In the genomic region with DNA sequence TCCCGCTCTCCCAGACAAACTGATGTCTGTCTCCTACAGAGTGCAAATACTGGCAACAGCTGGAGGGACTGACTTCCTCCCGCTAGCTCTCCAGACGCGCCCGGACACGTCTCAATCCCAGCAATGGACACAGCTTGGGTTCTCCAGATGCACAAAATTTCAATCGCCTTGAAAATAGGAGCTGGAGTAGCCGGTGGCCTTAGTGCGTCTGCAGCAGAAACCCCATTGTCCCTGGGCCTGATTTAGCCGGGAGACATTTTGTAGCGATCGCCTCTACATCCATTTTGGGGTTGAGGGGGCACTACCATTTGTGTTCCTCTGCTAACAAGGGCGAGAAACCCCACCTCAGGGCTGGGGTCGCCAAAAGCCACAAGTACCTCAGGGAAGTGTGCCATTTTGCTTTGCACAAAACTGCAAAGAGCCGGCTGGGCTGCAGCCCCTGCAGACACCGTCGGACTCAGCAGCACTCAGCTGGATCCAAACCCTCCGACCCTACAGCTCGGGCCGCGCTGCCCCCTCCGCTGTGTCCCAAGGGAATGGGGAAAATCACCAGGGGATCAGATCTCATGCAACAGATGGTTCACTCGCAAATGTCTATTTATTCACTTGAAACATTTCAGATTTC, we compare ENCODE assay signal across 9 cellular contexts. TPM values are rescaled to one million over a fixed set of nuclear protein-coding genes. Genes with fewer than 3 reads are reported as not detected.
DNase-seq lines count a peak whose midpoint lies in the region; ATAC-seq and TF ChIP-seq lines count a peak whose summit lies in the region.
"Had no signal": no experiment of that assay in that cellular context is flagged by ENCODE, and none has a peak within 500 bp of the region (broad histone marks: within the 10 kb centered on the region; RNA-seq: fewer than 3 reads in every experiment).

No MANE protein-coding gene starts in this region.

- H3K4me1 Mint-ChIP-seq in Caco-2 (ENCODE audit: low read depth, unreplicated experiment), result peaks cover 7% of the 10 kb centered on the region
- peaks cover 59% of the 10 kb centered on the region for H3K4me1 Mint-ChIP-seq in chondrocyte (ENCODE audit: low read depth)
- H3K4me1 Mint-ChIP-seq in nephron progenitor cell, result peaks cover 89% of the 10 kb centered on the region

- no TSS peak for BruUV-seq in Caco-2 (replicated peaks; lab: Mats Ljungman, UMichigan)
- BruUV-seq in PC-3 (replicated peaks; lab: Mats Ljungman, UMichigan), result no TSS peak

- DNase-seq in Caco-2 (no peak), NCI-H1930 (lab: John Stamatoyannopoulos, UW) (peak; percentile 27), chondrocyte (ENCODE audit: low spot score) (no peak), nephron progenitor cell (peak; percentile 57), GM20000 (ENCODE audit: low spot score) (no peak), left lung (no peak), GM10248 (ENCODE audit: extremely low spot score) (no peak), PC-3 (no peak)
- DNase-seq: activated CD4-positive, alpha-beta T cell treated with anti-CD3 and anti-CD28 coated beads for 4 hours had no signal

- TF ChIP-seq CTCF in Caco-2 (IDR thresholded peaks at IDR 0.05; ENCODE audit: insufficient read depth in 1 of 2, low read depth in 1 of 2, low read length in 1 of 2, severe bottlenecking in 1 of 2, unreplicated experiment in 1 of 2), result no peak
- no peak for TF ChIP-seq CTCF in chondrocyte (IDR thresholded peaks at IDR 0.05)
- TF ChIP-seq CTCF in nephron progenitor cell (IDR thresholded peaks at IDR 0.05), result no peak
- no peak for TF ChIP-seq CTCF in GM20000 (IDR thresholded peaks at IDR 0.05; ENCODE audit: extremely low read depth, missing control alignments)
- TF ChIP-seq CTCF in left lung (IDR thresholded peaks at IDR 0.05), result no peak
- TF ChIP-seq CTCF in GM10248 (IDR thresholded peaks at IDR 0.05; ENCODE audit: control extremely low read depth, extremely low read depth, low read depth, missing control alignments), result no peak
- no peak for TF ChIP-seq CTCF in PC-3 (conservative IDR thresholded peaks at IDR 0.05; ENCODE audit: low read depth, low read length)

- no peak overlapping the region for H3K9ac ChIP-seq in PC-3 (ENCODE audit: low read length)

- POLR2A ChIA-PET in Caco-2 (lab: Charles Lee) (no interaction called here), GM10248 (lab: Yijun Ruan, JAX) (interaction anchor here (0.6 kb wide), 1 partner anchor 262 kb away, joined by 6 read pairs; no protein-coding TSS in a partner anchor), PC-3 (lab: Charles Lee; ENCODE audit: unreplicated experiment) (no interaction called here)

- H3F3A ChIP-seq in PC-3 (ENCODE audit: low read length, unreplicated experiment), result no peaks in the 10 kb centered on the region

- H3K9me3 ChIP-seq in Caco-2 (no peaks in the 10 kb centered on the region), left lung (no peaks in the 10 kb centered on the region), PC-3 (ENCODE audit: low read length) (no peaks in the 10 kb centered on the region)

- ATAC-seq in left lung, result no peak
- ATAC-seq in PC-3, result no peak

- no peak overlapping the region for H3K27ac ChIP-seq in left lung
- no peak overlapping the region for H3K27ac ChIP-seq in PC-3 (ENCODE audit: low read length)

- H4K20me1 ChIP-seq in PC-3 (ENCODE audit: low read length), result no peaks in the 10 kb centered on the region

- peaks cover 6% of the 10 kb centered on the region; the same call in 1 of the 2 replicates for H3K4me1 ChIP-seq in Caco-2
- peaks cover 0 to 11% of the 10 kb centered on the region in 2 donors for H3K4me1 ChIP-seq in left lung
- H3K4me1 ChIP-seq in PC-3 (ENCODE audit: insufficient read depth, low read length), result 0 out of 2 replicates have a peak, but pooled peaks cover 9% of the 10 kb centered on the region

- H3K9me2 ChIP-seq in PC-3 (replicated peaks; ENCODE audit: low read length), result no peaks in the 10 kb centered on the region

- H3K27me3 ChIP-seq in Caco-2 (replicated peaks; ENCODE audit: control insufficient read depth, insufficient read depth, low read length), result no peaks in the 10 kb centered on the region
- peaks cover 0 to 32% of the 10 kb centered on the region in 2 donors for H3K27me3 ChIP-seq in left lung
- H3K27me3 ChIP-seq in PC-3 (ENCODE audit: low read length), result no peaks in the 10 kb centered on the region

- H2AFZ ChIP-seq in PC-3 (ENCODE audit: low read length), result no peak overlapping the region

- H3K36me3 ChIP-seq in Caco-2 (ENCODE audit: control insufficient read depth, insufficient read depth, low read length) (no peaks in the 10 kb centered on the region), left lung (no peaks in the 10 kb centered on the region), PC-3 (ENCODE audit: low read depth, low read length) (no peaks in the 10 kb centered on the region)

- CTCF ChIA-PET in Caco-2 (lab: Charles Lee) (no interaction called here), GM10248 (lab: Yijun Ruan, JAX) (no interaction called here), PC-3 (lab: Charles Lee) (interaction anchor here (0.7 kb wide), 1 partner anchor 505 kb away, joined by 17 read pairs; no protein-coding TSS in a partner anchor)

- H3K9me3 Mint-ChIP-seq in Caco-2 (ENCODE audit: unreplicated experiment) (peaks cover 6% of the 10 kb centered on the region), chondrocyte (ENCODE audit: low read depth) (no peaks in the 10 kb centered on the region), nephron progenitor cell (no peaks in the 10 kb centered on the region)

- peak overlapping the region; percentile 22 for H3K4me3 Mint-ChIP-seq in Caco-2 (ENCODE audit: unreplicated experiment)
- peak overlapping the region; percentile 66 for H3K4me3 Mint-ChIP-seq in chondrocyte (ENCODE audit: unreplicated experiment)
- peak overlapping the region; percentile 73 for H3K4me3 Mint-ChIP-seq in nephron progenitor cell

- no peak overlapping the region for H3K4me3 ChIP-seq in Caco-2 (ENCODE audit: low read depth, low read length)
- H3K4me3 ChIP-seq in left lung, result no peak overlapping the region
- no peak overlapping the region for H3K4me3 ChIP-seq in PC-3 (ENCODE audit: low read length)

- intact Hi-C loops in Caco-2 (cut with micrococcal nuclease; ENCODE audit: unreplicated experiment) (no loop called here), left lung (cut with DNase I) (no loop called here), PC-3 (cut with micrococcal nuclease) (no loop called here)

- H3K27me3 Mint-ChIP-seq in Caco-2 (ENCODE audit: insufficient read depth, unreplicated experiment) (no peaks in the 10 kb centered on the region), chondrocyte (ENCODE audit: low read depth) (no peaks in the 10 kb centered on the region), nephron progenitor cell (ENCODE audit: low read depth, poor library complexity) (peaks cover 3% of the 10 kb centered on the region)

- no peaks in the 10 kb centered on the region for H3K79me2 ChIP-seq in PC-3 (ENCODE audit: low read length)

- no peak overlapping the region for H3K4me2 ChIP-seq in PC-3 (ENCODE audit: low read length)

- H3K36me3 Mint-ChIP-seq in Caco-2 (ENCODE audit: insufficient read depth, unreplicated experiment) (no peaks in the 10 kb centered on the region), chondrocyte (ENCODE audit: low read depth) (no peaks in the 10 kb centered on the region), nephron progenitor cell (ENCODE audit: low read depth) (no peaks in the 10 kb centered on the region)

- no peak overlapping the region for H3K27ac Mint-ChIP-seq in Caco-2 (ENCODE audit: unreplicated experiment)
- H3K27ac Mint-ChIP-seq in chondrocyte (ENCODE audit: unreplicated experiment), result peak overlapping the region; percentile 87
- peak overlapping the region; percentile 99 for H3K27ac Mint-ChIP-seq in nephron progenitor cell

RNA-seq across cellular contexts. Expression of a gene that starts 5.9 kb away (rescaled TPM):
- total RNA-seq in Caco-2 (2022) (26.1 and 27.6 TPM in 2 replicates), chondrocyte (not detected in 3 replicates), left lung (not detected), PC-3 (2014; rRNA removed) (not detected in 2 replicates)

RNA-seq across cellular contexts. Expression of a gene that starts 20.4 kb away (rescaled TPM):
- total RNA-seq in Caco-2 (2022) (0.59 and 0.72 TPM in 2 replicates), chondrocyte (2.1 to 10.3 TPM (median 7.9 TPM) in 3 replicates), left lung (1 to 10 TPM in 1 of 2 donors, under 1 TPM in 1; 0.20 to 1.5 TPM), PC-3 (2014; rRNA removed) (10.1 and 22.1 TPM in 2 replicates)

Comparison
In these comparisons a context has a peak if more than half of its experiments do, and no peak if none do; other contexts are left out.
1. DNase-seq: peak in NCI-H1930 (2 of 2) and nephron progenitor cell (single experiment); none in Caco-2 (0 of 2), chondrocyte (single experiment), GM20000 (single experiment), left lung (0 of 2), GM10248 (single experiment) and PC-3 (single experiment).
2. H3K4me3 Mint-ChIP-seq: peak in every context shown above with its lines; median percentile 73 in nephron progenitor cell; 66 in chondrocyte; 22 in Caco-2.
3. RNA of a gene that starts 5.9 kb away (total RNA-seq): 26.1 to 27.6 TPM in Caco-2; not detected in chondrocyte, not detected in left lung and not detected in PC-3; every median in the first group is over 10 times any median in the second.